Comparison of ENCODE assay signal across 8 cellular contexts in genomic region chr14:61750708-61751474, GRCh38. TPM values are rescaled to one million over a fixed set of nuclear protein-coding genes. Genes with fewer than 3 reads are reported as not detected.
DNase-seq lines count a peak whose midpoint lies in the region; ATAC-seq, FAIRE-seq and TF ChIP-seq lines count a peak whose summit lies in the region.

No MANE protein-coding gene starts in this region.

- peak; percentile 63 for TF ChIP-seq POLR2A in A549 (IDR thresholded peaks at IDR 0.05; ENCODE audit: low read length)

- 5% methylated on average over 12 of the region's 54 CpGs for WGBS in A549 (ENCODE audit: missing lambda C conversion rate)
- WGBS in esophagus, 2 donors, result 2% methylated on average over 53 to 54 of the region's 54 CpGs

- H3K27me3 ChIP-seq in esophagus (ENCODE audit: control insufficient read depth in 1 of 2, insufficient read depth in 2 of 2, low read length in 2 of 2) (no peaks in the 10 kb centered on the region), muscle layer of colon (ENCODE audit: control insufficient read depth in 1 of 2, insufficient read depth in 2 of 2, low read length in 2 of 2) (no peaks in the 10 kb centered on the region)

- DNase-seq in A549 (ENCODE audit: low read depth in 1 of 2, low spot score in 1 of 2), result peak; percentile 76 to 83
- peak; percentile 83 for DNase-seq in NCI-H82 (lab: John Stamatoyannopoulos, UW)
- peak; percentile 84 for DNase-seq in activated T-cell treated with anti-CD3 and anti-CD28 coated beads for 48 hours (ENCODE audit: low read depth)
- DNase-seq in stimulated activated CD8-positive, alpha-beta memory T cell treated with anti-CD3 and anti-CD28 coated beads, Interleukin-7, amount 100 ng/mL, for 48 hours (ENCODE audit: extremely low read depth in 1 of 2, low read depth in 1 of 2), result peak; percentile 69 to 76

- no peak for TF ChIP-seq EP300 in A549 (IDR thresholded peaks at IDR 0.05)

- peak overlapping the region; percentile 38 for H3K4me3 ChIP-seq in A549
- H3K4me3 ChIP-seq in esophagus (ENCODE audit: low read depth in 1 of 2, low read length in 2 of 2), result peak overlapping the region; percentile 48 to 77
- H3K4me3 ChIP-seq in muscle layer of colon (ENCODE audit: low read depth in 1 of 2, low read length in 2 of 2), result peak overlapping the region; percentile 24 to 86

- peak overlapping the region; percentile 62 for H3K9ac ChIP-seq in muscle layer of colon (ENCODE audit: low read length)

- H3K4me1 ChIP-seq in A549 (peaks cover 69% of the 10 kb centered on the region), esophagus (ENCODE audit: control insufficient read depth in 2 of 2, insufficient read depth in 2 of 2, low read length in 1 of 2) (no peaks in the 10 kb centered on the region), muscle layer of colon (ENCODE audit: insufficient read depth, low read length) (peaks cover 5% of the 10 kb centered on the region)

- TF ChIP-seq RAD21 in A549 (conservative IDR thresholded peaks at IDR 0.05 in 1 of 2, IDR thresholded peaks at IDR 0.05 in 1 of 2), result peak in 1 of 2 experiments; percentile 16; a peak in 1 of 5 replicates

- no peaks in the 10 kb centered on the region for H3K9me3 ChIP-seq in A549
- H3K9me3 ChIP-seq in esophagus (ENCODE audit: control insufficient read depth in 2 of 2, insufficient read depth in 1 of 2, low read depth in 1 of 2, low read length in 1 of 2), result no peaks in the 10 kb centered on the region
- H3K9me3 ChIP-seq in muscle layer of colon (ENCODE audit: low read length), result no peaks in the 10 kb centered on the region

- peak overlapping the region; percentile 74 for H3K4me2 ChIP-seq in A549

- H3K36me3 ChIP-seq in esophagus (ENCODE audit: control insufficient read depth in 2 of 2, insufficient read depth in 2 of 2, low read length in 1 of 2) (peaks cover 0 to 2% of the 10 kb centered on the region in 2 donors), muscle layer of colon (ENCODE audit: insufficient read depth, low read length) (peaks cover 5% of the 10 kb centered on the region)

- ATAC-seq in A549 (peak; percentile 79 to 85), GM18867 (IDR thresholded peaks at IDR 0.05; ENCODE audit: unreplicated experiment) (peak; percentile 91), HG03097 (IDR thresholded peaks at IDR 0.05; ENCODE audit: low FRiP score, unreplicated experiment) (peak; percentile 94)

- TF ChIP-seq CTCF in A549 (IDR thresholded peaks at IDR 0.05), result no peak

- no peak for FAIRE-seq in A549 (lab: Jason Lieb, UNC)

- H3K27ac ChIP-seq in A549 (peak overlapping the region; percentile 72 to 89), esophagus (ENCODE audit: low read depth in 2 of 2, low read length in 1 of 2) (peak overlapping the region; percentile 84 to 85), muscle layer of colon (ENCODE audit: low read depth, low read length) (peak overlapping the region; percentile 68)

- CTCF ChIA-PET in A549 (lab: Yijun Ruan, JAX), result interaction anchor here (1.0 to 3.6 kb wide), 4 partner anchors 20 to 294 kb away, joined by 3 to 16 read pairs (median 6); no protein-coding TSS in a partner anchor

- POLR2A ChIA-PET in A549 (lab: Yijun Ruan, JAX), result interaction anchor here (1.2 to 4.6 kb wide), 5 partner anchors 11 to 281 kb away, joined by 3 to 25 read pairs (median 5); partner anchors contain the start of genes HIF1A and SNAPC1

TF ChIP-seq in A549, 52 proteins besides CTCF, POLR2A, EP300 and RAD21:
- TF ChIP-seq RCOR1 (IDR thresholded peaks at IDR 0.05; ENCODE audit: low read depth, low read length) (no peak), JUNB (IDR thresholded peaks at IDR 0.05) (no peak), POLR2AphosphoS2 (conservative IDR thresholded peaks at IDR 0.05; ENCODE audit: low read length) (peak; percentile 93), PHF8 (IDR thresholded peaks at IDR 0.05; ENCODE audit: borderline replicate concordance, low read depth) (peak; percentile 37; the same call in 1 of the 2 replicates), RNF2 (IDR thresholded peaks at IDR 0.05; ENCODE audit: borderline replicate concordance, low read depth) (no peak), SMC3 (IDR thresholded peaks at IDR 0.05) (peak; percentile 22; the same call in 1 of the 3 replicates), HOXB5 (CRISPR knock-in tag; IDR thresholded peaks at IDR 0.05) (no peak), HEYL (CRISPR knock-in tag; IDR thresholded peaks at IDR 0.05) (no peak), FOSB (CRISPR knock-in tag; IDR thresholded peaks at IDR 0.05) (peak; percentile 19; the same call in 1 of the 2 replicates), EHMT2 (IDR thresholded peaks at IDR 0.05; ENCODE audit: low read depth) (no peak), TP53 (CRISPR knock-in tag; IDR thresholded peaks at IDR 0.05) (0 out of 2 replicates have a peak, but pooled peaks have one; percentile 22), NPAS2 (CRISPR knock-in tag; IDR thresholded peaks at IDR 0.05; ENCODE audit: borderline replicate concordance) (no peak), RARB (CRISPR knock-in tag; IDR thresholded peaks at IDR 0.05) (no peak), HOXA7 (CRISPR knock-in tag; IDR thresholded peaks at IDR 0.05) (peak; percentile 41), BCL3 (IDR thresholded peaks at IDR 0.05) (peak; percentile 29; the same call in 1 of the 3 replicates), HDAC2 (IDR thresholded peaks at IDR 0.05) (no peak), HES2 (IDR thresholded peaks at IDR 0.05) (no peak), FOSL2 (IDR thresholded peaks at IDR 0.05) (no peak), FOSL2 (CRISPR knock-in tag; IDR thresholded peaks at IDR 0.05) (no peak), MAX (IDR thresholded peaks at IDR 0.05) (peak; percentile 84), JUN (IDR thresholded peaks at IDR 0.05) (peak; percentile 64 to 89; a peak in 4 of 5 replicates), SREBF2 (IDR thresholded peaks at IDR 0.05) (no peak), ATOH8 (CRISPR knock-in tag; IDR thresholded peaks at IDR 0.05; ENCODE audit: low read depth) (no peak)
- TF ChIP-seq, protein P1, sequence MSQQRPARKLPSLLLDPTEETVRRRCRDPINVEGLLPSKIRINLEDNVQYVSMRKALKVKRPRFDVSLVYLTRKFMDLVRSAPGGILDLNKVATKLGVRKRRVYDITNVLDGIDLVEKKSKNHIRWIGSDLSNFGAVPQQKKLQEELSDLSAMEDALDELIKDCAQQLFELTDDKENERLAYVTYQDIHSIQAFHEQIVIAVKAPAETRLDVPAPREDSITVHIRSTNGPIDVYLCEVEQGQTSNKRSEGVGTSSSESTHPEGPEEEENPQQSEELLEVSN (IDR thresholded peaks at IDR 0.05; ENCODE audit: borderline replicate concordance, low read depth), result peak; percentile 38; the same call in 1 of the 2 replicates
TF ChIP-seq in A549: peak in this region for 10.

RNA-seq across cellular contexts. Expression of gene SNAPC1, which starts 11.3 kb away (rescaled TPM):
- polyA plus RNA-seq in A549 (2011; rRNA removed) (15.2 and 30.5 TPM in 2 replicates), A549 (2017; fragmentation: RNase III; extraction: RNeasy Plus Mini Kit Qiagen cat#74134 plus additional on column Dnase treatment) (22.3 to 24.5 TPM (median 22.8 TPM) in 3 replicates), esophagus (1 to 10 TPM; 2.8 TPM)
- polyA plus RNA-seq in A549 (2012; cell fraction: cytosol; rRNA removed), result 4.7 and 5.9 TPM in 2 replicates
- polyA plus RNA-seq in A549 (2012; cell fraction: nucleus; rRNA removed), result 2.6 and 5.7 TPM in 2 replicates
- 2.7 and 3.6 TPM in 2 replicates for polyA minus RNA-seq in A549 (2011; rRNA and poly(A)+ RNA removed)

RNA-seq across cellular contexts. Expression of gene HIF1A, which starts 55.6 kb away (rescaled TPM):
- polyA plus RNA-seq in A549 (2011; rRNA removed), result 284 and 383 TPM in 2 replicates
- polyA plus RNA-seq in A549 (2012; cell fraction: cytosol; rRNA removed), result 27.9 and 38.2 TPM in 2 replicates
- polyA plus RNA-seq in A549 (2012; cell fraction: nucleus; rRNA removed), result 38.2 and 49.4 TPM in 2 replicates
- polyA plus RNA-seq in A549 (2017; fragmentation: RNase III; extraction: RNeasy Plus Mini Kit Qiagen cat#74134 plus additional on column Dnase treatment), result 280 to 397 TPM (median 391 TPM) in 3 replicates
- polyA minus RNA-seq in A549 (2011; rRNA and poly(A)+ RNA removed), result 228 and 254 TPM in 2 replicates
- polyA plus RNA-seq in esophagus, result 10 to 100 TPM; 23.4 to 47.5 TPM

Comparison
In these comparisons a context has a peak if more than half of its experiments do, and no peak if none do; other contexts are left out.
1. Peak in every context shown above with its lines: DNase-seq, ATAC-seq, H3K4me3 ChIP-seq and H3K27ac ChIP-seq.